10 cellular contexts compared by ENCODE assay signal in genomic region chr6:165735065-165735464, GRCh38.
"Had no signal": no experiment of that assay in that cellular context is flagged by ENCODE, and none has a peak within 500 bp of the region (broad histone marks: within the 10 kb centered on the region; RNA-seq: fewer than 3 reads in every experiment).

No MANE protein-coding gene starts in this region.

- DNase-seq: H7, HFFc6, IMR-90, Karpas-422, KBM-7 had no signal

- H3K4me3 ChIP-seq: GM23338, HAP-1 had no signal

- ATAC-seq: GM23338, HCT116 had no signal

- H2AFZ ChIP-seq: GM23338 had no signal

- H3K4me3 Mint-ChIP-seq: GM23338, HFFc6 had no signal

- H3K4me1 Mint-ChIP-seq: GM23338 had no signal

- H3K4me2 ChIP-seq: GM23338, KMS-11 had no signal

- H3K36me3 ChIP-seq: HAP-1 had no signal

- H3K27ac Mint-ChIP-seq: GM23338, HFFc6 had no signal

- H3K27ac ChIP-seq: HL-60, KMS-11 had no signal

- H3K9ac ChIP-seq: KMS-11 had no signal
